In genomic region chr1:228225740-228226139, GRCh38 we compare ENCODE assay signal across 17 cellular contexts. TPM values are rescaled to one million over a fixed set of nuclear protein-coding genes. Genes with fewer than 3 reads are reported as not detected.
DNase-seq lines count a peak whose midpoint lies in the region; ATAC-seq and TF ChIP-seq lines count a peak whose summit lies in the region.
"Had no signal": no experiment of that assay in that cellular context is flagged by ENCODE, and none has a peak within 500 bp of the region (broad histone marks: within the 10 kb centered on the region; RNA-seq: fewer than 3 reads in every experiment).

No MANE protein-coding gene starts in this region.

- TF ChIP-seq RAD21 in IMR-90 (IDR thresholded peaks at IDR 0.05; ENCODE audit: low read length): no peak

- ATAC-seq in IMR-90 (ENCODE audit: low read depth): no peak
- no peak for ATAC-seq in lower lobe of right lung
- ATAC-seq: GM23338, HCT116, HepG2 had no signal

- H2BK20ac ChIP-seq in IMR-90 (ENCODE audit: low read depth, low read length): no peak overlapping the region; the same call in 1 of the 2 replicates

- H2AK9ac ChIP-seq in IMR-90 (replicated peaks; ENCODE audit: low read depth, low read length, poor library complexity): peak overlapping the region; percentile 51

- TF ChIP-seq POLR2A in IMR-90 (IDR thresholded peaks at IDR 0.05; ENCODE audit: low read depth, low read length): no peak

- H2AK5ac ChIP-seq in IMR-90 (ENCODE audit: low read depth, low read length): no peak overlapping the region

- dilution Hi-C loops in IMR-90 (cut with HindIII; ENCODE audit: low sequenced_read_pairs, unreplicated experiment): no loop called here

- H2BK5ac ChIP-seq in IMR-90 (ENCODE audit: low read depth, low read length, poor library complexity, severe bottlenecking): no peak overlapping the region

- 100% methylated on average over 1 of the region's 2 CpGs; no CpG with 5 or more reads in 1 of the 2 experiments for WGBS in IMR-90 (ENCODE audit: extremely low coverage in 2 of 2, insufficient read length in 1 of 2), 2 experiments

- no peak overlapping the region for H4K8ac ChIP-seq in IMR-90 (ENCODE audit: low read depth in 2 of 2, low read length in 2 of 2)

- peaks cover 35% of the 10 kb centered on the region for H3K36me3 Mint-ChIP-seq in endothelial cell (ENCODE audit: low read depth, unreplicated experiment)
- H3K36me3 Mint-ChIP-seq in activated T-cell treated with anti-CD3 and anti-CD28 coated beads, Interleukin-2, amount 50 U/mL, for 24 hours (ENCODE audit: low read depth): peaks cover 80% of the 10 kb centered on the region

- CTCF ChIA-PET in IMR-90 (lab: Yijun Ruan, JAX): no interaction called here

- no peak overlapping the region for H4K5ac ChIP-seq in IMR-90 (ENCODE audit: low read depth, low read length)

- no peak overlapping the region for H3K18ac ChIP-seq in IMR-90 (ENCODE audit: low read depth, low read length)

- H3K9me3 ChIP-seq in IMR-90 (ENCODE audit: control insufficient read depth, insufficient read depth, low read length) (peaks cover 9% of the 10 kb centered on the region), lower lobe of right lung (peaks cover 16% of the 10 kb centered on the region)
- H3K9me3 ChIP-seq: BE2C had no signal

- no peak overlapping the region for H3K4ac ChIP-seq in IMR-90 (ENCODE audit: low read depth, low read length)

- peaks cover 4 to 18% of the 10 kb centered on the region in 2 experiments; a peak in 3 of 4 replicates for H3K79me1 ChIP-seq in IMR-90 (ENCODE audit: low read depth in 1 of 2, low read length in 2 of 2)

- H2AFZ ChIP-seq in IMR-90 (replicated peaks; ENCODE audit: low read length, poor library complexity): no peak overlapping the region
- H2AFZ ChIP-seq: GM23338 had no signal

- H3K4me2 ChIP-seq in IMR-90 (ENCODE audit: low read depth, low read length): no peak overlapping the region
- H3K4me2 ChIP-seq: GM23338 had no signal

- no peak overlapping the region for H3K9ac ChIP-seq in IMR-90 (ENCODE audit: low read depth, low read length)

- H3K4me1 ChIP-seq in IMR-90 (ENCODE audit: control insufficient read depth, insufficient read depth, low read length) (peaks cover 18% of the 10 kb centered on the region), lower lobe of right lung (no peaks in the 10 kb centered on the region)
- H3K4me1 ChIP-seq: BE2C had no signal

- H2BK120ac ChIP-seq in IMR-90 (ENCODE audit: low read depth, low read length): no peak overlapping the region

- H3K14ac ChIP-seq in IMR-90 (replicated peaks; ENCODE audit: low read depth, low read length): no peak overlapping the region

- peaks cover 3% of the 10 kb centered on the region for H3K27me3 Mint-ChIP-seq in endothelial cell (ENCODE audit: unreplicated experiment)
- H3K27me3 Mint-ChIP-seq in activated T-cell treated with anti-CD3 and anti-CD28 coated beads, Interleukin-2, amount 50 U/mL, for 24 hours: no peaks in the 10 kb centered on the region
- H3K27me3 Mint-ChIP-seq: CD4-positive, CD25-positive, alpha-beta regulatory T cell; CD8-positive, alpha-beta memory T cell had no signal

- H3K4me3 ChIP-seq in IMR-90 (ENCODE audit: insufficient read depth, low read depth, low read length) (no peak overlapping the region), lower lobe of right lung (no peak overlapping the region)
- H3K4me3 ChIP-seq: GM23338 had no signal

- no TSS peak for BruUV-seq in IMR-90 (replicated peaks; lab: Mats Ljungman, UMichigan)

- intact Hi-C loops in IMR-90 (cut with micrococcal nuclease): loop anchor here (5.0 kb wide), 3 partner anchors 152 to 232 kb away; a partner anchor contains a TSS
- intact Hi-C loops in posterior vena cava (cut with DNase I): no loop called here
- intact Hi-C loops in lower lobe of right lung (cut with DNase I): no loop called here

- H3K9me1 ChIP-seq in IMR-90 (ENCODE audit: insufficient read depth, low read length): peaks cover 12% of the 10 kb centered on the region; the same call in 1 of the 2 replicates

- H3K27ac Mint-ChIP-seq in endothelial cell (ENCODE audit: unreplicated experiment): no peak overlapping the region
- no peak overlapping the region for H3K27ac Mint-ChIP-seq in activated T-cell treated with anti-CD3 and anti-CD28 coated beads, Interleukin-2, amount 50 U/mL, for 24 hours
- H3K27ac Mint-ChIP-seq: CD4-positive, CD25-positive, alpha-beta regulatory T cell; CD8-positive, alpha-beta memory T cell; GM23338 had no signal

- POLR2A ChIA-PET in IMR-90 (lab: Charles Lee; ENCODE audit: unreplicated experiment): no interaction called here

- in situ Hi-C loops in IMR-90 (cut with MboI; ENCODE audit: low sequenced_read_pairs): no loop called here

- H4K20me1 ChIP-seq in IMR-90 (ENCODE audit: insufficient read depth, low read length): no peaks in the 10 kb centered on the region; the same call in none of the 2 replicates

- TF ChIP-seq CTCF in IMR-90 (conservative IDR thresholded peaks at IDR 0.05; ENCODE audit: low read depth, low read length) (no peak), endothelial cell (IDR thresholded peaks at IDR 0.05; ENCODE audit: unreplicated experiment) (no peak), lower lobe of right lung (IDR thresholded peaks at IDR 0.05) (no peak)

- peak overlapping the region; percentile 31 for H3K4me3 Mint-ChIP-seq in endothelial cell (ENCODE audit: unreplicated experiment)
- no peak overlapping the region for H3K4me3 Mint-ChIP-seq in activated T-cell treated with anti-CD3 and anti-CD28 coated beads, Interleukin-2, amount 50 U/mL, for 24 hours
- H3K4me3 Mint-ChIP-seq: CD4-positive, CD25-positive, alpha-beta regulatory T cell; CD8-positive, alpha-beta memory T cell; GM23338 had no signal

- H3K9me3 Mint-ChIP-seq in endothelial cell (ENCODE audit: unreplicated experiment): no peaks in the 10 kb centered on the region
- peaks cover 6% of the 10 kb centered on the region for H3K9me3 Mint-ChIP-seq in activated T-cell treated with anti-CD3 and anti-CD28 coated beads, Interleukin-2, amount 50 U/mL, for 24 hours
- H3K9me3 Mint-ChIP-seq: GM23338 had no signal

- peaks cover 25% of the 10 kb centered on the region for H3K36me3 ChIP-seq in IMR-90 (ENCODE audit: control insufficient read depth, insufficient read depth, low read length)
- peaks cover 26% of the 10 kb centered on the region for H3K36me3 ChIP-seq in lower lobe of right lung
- H3K36me3 ChIP-seq: BE2C had no signal

- no peak overlapping the region for H4K91ac ChIP-seq in IMR-90 (ENCODE audit: insufficient read depth, low read depth, low read length)

- H3K27me3 ChIP-seq in IMR-90 (ENCODE audit: control insufficient read depth, insufficient read depth, low read length): no peaks in the 10 kb centered on the region
- H3K27me3 ChIP-seq in lower lobe of right lung (ENCODE audit: low read depth): no peaks in the 10 kb centered on the region
- H3K27me3 ChIP-seq: BE2C had no signal

- no peaks in the 10 kb centered on the region for H3K4me1 Mint-ChIP-seq in endothelial cell (ENCODE audit: unreplicated experiment)
- H3K4me1 Mint-ChIP-seq in activated T-cell treated with anti-CD3 and anti-CD28 coated beads, Interleukin-2, amount 50 U/mL, for 24 hours (ENCODE audit: low read depth): peaks cover 2% of the 10 kb centered on the region
- H3K4me1 Mint-ChIP-seq: CD4-positive, CD25-positive, alpha-beta regulatory T cell; GM23338 had no signal

- H3K27ac ChIP-seq in IMR-90 (ENCODE audit: insufficient read depth, low read length): no peak overlapping the region
- no peak overlapping the region for H3K27ac ChIP-seq in lower lobe of right lung

- no peak for DNase-seq in IMR-90
- DNase-seq in endothelial cell (ENCODE audit: low spot score): no peak
- DNase-seq in posterior vena cava (ENCODE audit: low spot score): peak; percentile 37
- no peak for DNase-seq in activated T-cell treated with anti-CD3 and anti-CD28 coated beads, Interleukin-2, amount 50 U/mL, for 24 hours
- DNase-seq in lower lobe of right lung: no peak
- no peak for DNase-seq in H4 (ENCODE audit: low spot score)
- DNase-seq in NCI-H446 treated with DMSO at 0.1 percent for 48 hours (lab: John Stamatoyannopoulos, UW): no peak
- DNase-seq: ACHN; BE2C; C1 segment of cervical spinal cord; CD4-positive, CD25-positive, alpha-beta regulatory T cell; CD8-positive, alpha-beta memory T cell; COR-L47; H7 had no signal

- no peak overlapping the region for H2BK15ac ChIP-seq in IMR-90 (ENCODE audit: low read depth, low read length)

- no peak overlapping the region for H3K23ac ChIP-seq in IMR-90 (ENCODE audit: low read depth, low read length)

- H3K56ac ChIP-seq in IMR-90 (ENCODE audit: extremely low read depth, insufficient read depth, low read length): no peak overlapping the region

TF ChIP-seq in IMR-90, 13 proteins besides CTCF, POLR2A, EP300 and RAD21:
- TF ChIP-seq BHLHE40 (IDR thresholded peaks at IDR 0.05; ENCODE audit: low read depth, low read length): no peak
- TF ChIP-seq ELK1 (IDR thresholded peaks at IDR 0.05; ENCODE audit: borderline replicate concordance, low read depth, low read length): no peak
- no peak for TF ChIP-seq USF2 (IDR thresholded peaks at IDR 0.05; ENCODE audit: low read depth, low read length)
- no peak for TF ChIP-seq FOS (IDR thresholded peaks at IDR 0.05; ENCODE audit: low read depth, low read length)
- TF ChIP-seq MXI1 (IDR thresholded peaks at IDR 0.05; ENCODE audit: borderline replicate concordance, low read depth, low read length): no peak
- no peak for TF ChIP-seq CEBPB (IDR thresholded peaks at IDR 0.05; ENCODE audit: low read depth, low read length)

RNA-seq across cellular contexts. Expression of gene OBSCN, which starts 17.9 kb away (rescaled TPM):
- 4.1 and 4.2 TPM in 2 replicates for total RNA-seq in IMR-90 (2012; rRNA removed)
- polyA plus RNA-seq in IMR-90 (2012; rRNA removed): 9.5 and 10.0 TPM in 2 replicates
- polyA plus RNA-seq in IMR-90 (2012; cell fraction: cytosol; rRNA removed): 3.6 and 7.2 TPM in 2 replicates
- polyA plus RNA-seq in IMR-90 (2012; cell fraction: nucleus; rRNA removed; ENCODE audit: low replicate concordance): 69.7 and 96.2 TPM in 2 replicates
- total RNA-seq in endothelial cell (ENCODE audit: unreplicated experiment): 16.9 TPM
- 1 to 10 TPM; 3.5 to 6.3 TPM for total RNA-seq in posterior vena cava
- total RNA-seq in lower lobe of right lung: 35.6 TPM
- 1.1 and 2.4 TPM in 2 replicates for total RNA-seq in H4 (2014; rRNA removed; shearing (Covaris generic))
